9 cellular contexts compared by ENCODE assay signal in the genomic region with DNA sequence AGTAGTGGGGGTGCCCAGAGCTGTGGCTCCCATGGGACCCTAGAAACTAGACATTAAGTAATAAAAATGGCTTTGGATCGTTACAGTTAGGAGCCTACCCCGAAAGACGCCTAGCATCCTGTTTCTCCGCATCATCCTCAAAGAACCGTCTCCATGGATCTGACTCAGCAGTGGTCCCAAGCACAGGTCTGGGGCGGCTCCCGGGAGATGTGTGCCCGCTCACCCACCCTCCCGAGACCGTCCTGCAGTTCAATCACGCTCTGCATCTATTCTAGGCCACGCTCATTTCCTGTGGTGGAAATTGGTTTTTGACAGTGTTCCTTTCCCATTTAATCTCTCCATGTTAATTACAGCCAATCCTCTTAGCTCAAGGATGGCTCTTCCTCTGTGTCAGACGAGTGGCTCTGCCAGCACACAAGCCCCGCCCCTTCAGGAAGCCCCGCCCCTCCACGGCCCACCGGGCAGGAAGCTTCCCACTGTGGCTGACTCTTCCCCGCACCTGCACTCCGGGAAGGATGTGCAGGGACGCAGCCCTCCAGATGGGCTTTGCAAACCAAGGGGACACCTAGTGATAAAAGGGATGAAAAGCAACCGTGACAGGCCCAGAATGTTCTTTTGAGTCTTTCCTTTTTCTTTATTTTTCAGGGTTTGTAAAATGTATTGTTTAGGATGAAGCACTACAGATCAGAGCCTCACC. TPM values are rescaled to one million over a fixed set of nuclear protein-coding genes. Genes with fewer than 3 reads are reported as not detected.
DNase-seq lines count a peak whose midpoint lies in the region; ATAC-seq and TF ChIP-seq lines count a peak whose summit lies in the region.
"Had no signal": no experiment of that assay in that cellular context is flagged by ENCODE, and none has a peak within 500 bp of the region (broad histone marks: within the 10 kb centered on the region; RNA-seq: fewer than 3 reads in every experiment).

No MANE protein-coding gene starts in this region.

- no peak overlapping the region for H3K27ac ChIP-seq in upper lobe of right lung
- H3K27ac ChIP-seq: tibial artery had no signal

- no peak for DNase-seq in AG09319 (ENCODE audit: extremely low read depth, low read depth)
- peak; percentile 72 to 86 for DNase-seq in NCI-H526 (lab: John Stamatoyannopoulos, UW)
- DNase-seq in activated CD8-positive, alpha-beta memory T cell treated with anti-CD3 and anti-CD28 coated beads, Interleukin-2, amount 10 ng/mL, durations not matched to agents 7 days and 5 days, result peak; percentile 70
- peak; percentile 18 for DNase-seq in fibroblast of gingiva (ENCODE audit: low read depth)
- peak in 44 of 56 donors; percentile 9 to 83 (median 48) for DNase-seq in nucleus accumbens (lab: John Stamatoyannopoulos, UW)
- DNase-seq in upper lobe of right lung, result peak; percentile 82

- no peaks in the 10 kb centered on the region for H3K36me3 Mint-ChIP-seq in activated CD8-positive, alpha-beta memory T cell treated with anti-CD3 and anti-CD28 coated beads, Interleukin-2, amount 10 ng/mL, durations not matched to agents 7 days and 5 days

- H3K9me3 ChIP-seq in upper lobe of right lung, result no peaks in the 10 kb centered on the region
- H3K9me3 ChIP-seq: tibial artery had no signal

- no peaks in the 10 kb centered on the region for H3K4me1 Mint-ChIP-seq in activated CD8-positive, alpha-beta memory T cell treated with anti-CD3 and anti-CD28 coated beads, Interleukin-2, amount 10 ng/mL, durations not matched to agents 7 days and 5 days

- CTCF ChIA-PET in activated CD8-positive, alpha-beta memory T cell treated with anti-CD3 and anti-CD28 coated beads, Interleukin-2, amount 10 ng/mL, durations not matched to agents 7 days and 5 days (lab: Charles Lee), result interaction anchor here (1.0 to 2.1 kb wide), 4 partner anchors 149 to 719 kb away, joined by 3 to 11 read pairs (median 4); no protein-coding TSS in a partner anchor

- peak; percentile 57 for TF ChIP-seq CTCF in AG09319 (IDR thresholded peaks at IDR 0.05; ENCODE audit: low read depth, low read length)
- TF ChIP-seq CTCF in upper lobe of right lung (IDR thresholded peaks at IDR 0.05), result peak; percentile 38

- no peak overlapping the region for H3K4me3 Mint-ChIP-seq in activated CD8-positive, alpha-beta memory T cell treated with anti-CD3 and anti-CD28 coated beads, Interleukin-2, amount 10 ng/mL, durations not matched to agents 7 days and 5 days

- intact Hi-C loops in upper lobe of right lung (cut with DNase I), result no loop called here

- H3K9me3 Mint-ChIP-seq in activated CD8-positive, alpha-beta memory T cell treated with anti-CD3 and anti-CD28 coated beads, Interleukin-2, amount 10 ng/mL, durations not matched to agents 7 days and 5 days (ENCODE audit: low read depth), result no peaks in the 10 kb centered on the region

- peaks cover 8% of the 10 kb centered on the region for H3K4me1 ChIP-seq in upper lobe of right lung

- ATAC-seq in GM18870 (IDR thresholded peaks at IDR 0.05; ENCODE audit: unreplicated experiment), result peak; percentile 78
- ATAC-seq in HG03175 (IDR thresholded peaks at IDR 0.05; ENCODE audit: unreplicated experiment), result peak; percentile 59
- peak; percentile 61 for ATAC-seq in activated CD8-positive, alpha-beta memory T cell treated with anti-CD3 and anti-CD28 coated beads, Interleukin-2, amount 10 ng/mL, durations not matched to agents 7 days and 5 days
- ATAC-seq in upper lobe of right lung, result peak; percentile 79

- H3K27ac Mint-ChIP-seq in activated CD8-positive, alpha-beta memory T cell treated with anti-CD3 and anti-CD28 coated beads, Interleukin-2, amount 10 ng/mL, durations not matched to agents 7 days and 5 days, result no peak overlapping the region

- no peaks in the 10 kb centered on the region for H3K27me3 ChIP-seq in upper lobe of right lung

- peaks cover 11% of the 10 kb centered on the region for H3K27me3 Mint-ChIP-seq in activated CD8-positive, alpha-beta memory T cell treated with anti-CD3 and anti-CD28 coated beads, Interleukin-2, amount 10 ng/mL, durations not matched to agents 7 days and 5 days

- H3K4me3 ChIP-seq in upper lobe of right lung, result no peak overlapping the region
- H3K4me3 ChIP-seq: tibial artery had no signal

- H3K36me3 ChIP-seq in upper lobe of right lung, result no peaks in the 10 kb centered on the region
- H3K36me3 ChIP-seq: tibial artery had no signal

RNA-seq across cellular contexts. Expression of gene HELT, which starts 34.5 kb away (rescaled TPM):
- not detected for total RNA-seq in activated CD8-positive, alpha-beta memory T cell treated with anti-CD3 and anti-CD28 coated beads, Interleukin-2, amount 10 ng/mL, durations not matched to agents 7 days and 5 days
- 0.49 TPM for total RNA-seq in upper lobe of right lung
